Comparison of ENCODE assay signal across 1 cellular context in genomic region chr10:6130851-6131470, GRCh38.
TF ChIP-seq lines count a peak whose summit lies in the region.

No MANE protein-coding gene starts in this region.

TF ChIP-seq in IMR-90, 13 proteins besides CTCF, POLR2A, EP300 and RAD21 (continued from another document):
- TF ChIP-seq SMC3 (IDR thresholded peaks at IDR 0.05; ENCODE audit: low read depth, low read length) (no peak), BHLHE40 (IDR thresholded peaks at IDR 0.05; ENCODE audit: low read depth, low read length) (no peak), RFX5 (IDR thresholded peaks at IDR 0.05; ENCODE audit: low read depth, low read length) (no peak), NFE2L2 (IDR thresholded peaks at IDR 0.05; ENCODE audit: low read depth, low read length) (no peak), CEBPB (IDR thresholded peaks at IDR 0.05; ENCODE audit: low read depth, low read length) (no peak)
